10 cellular contexts compared by ENCODE assay signal in the genomic region with DNA sequence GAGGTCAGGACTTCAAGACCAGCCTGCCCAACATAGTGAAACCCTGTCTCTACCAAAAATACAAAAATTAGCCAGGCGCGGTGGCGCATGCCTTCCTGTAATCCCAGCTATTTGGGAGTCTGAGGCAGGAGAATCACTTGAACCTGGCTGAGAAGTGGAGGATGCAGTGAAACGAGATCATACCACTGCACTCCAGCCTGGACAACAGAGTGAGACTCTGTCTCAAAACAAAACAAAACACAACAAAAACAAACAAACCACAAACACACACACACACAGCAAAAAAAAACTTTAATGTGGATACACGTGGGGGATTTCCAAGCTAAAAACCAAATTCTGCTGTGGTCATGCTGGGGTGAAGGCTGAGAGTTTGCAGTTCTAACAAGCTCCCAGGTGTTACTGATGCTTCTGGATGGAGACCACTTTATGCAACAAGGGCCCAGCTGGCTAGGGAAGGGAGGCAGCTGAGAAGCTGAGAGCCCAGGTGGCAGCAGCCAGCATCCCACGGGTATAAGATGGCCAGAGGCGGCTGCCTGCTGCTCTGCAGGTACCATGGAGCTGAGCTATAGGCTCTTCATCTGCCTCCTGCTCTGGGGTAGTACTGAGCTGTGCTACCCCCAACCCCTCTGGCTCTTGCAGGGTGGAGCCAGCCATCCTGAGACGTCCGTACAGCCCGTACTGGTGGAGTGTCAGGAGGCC. TPM values are rescaled to one million over a fixed set of nuclear protein-coding genes. Genes with fewer than 3 reads are reported as not detected.
A peak's percentile ranks its signal among the peaks of the same experiment; 100 is the strongest.
DNase-seq lines count a peak whose midpoint lies in the region; ATAC-seq and TF ChIP-seq lines count a peak whose summit lies in the region.
"Had no signal": no experiment of that assay in that cellular context is flagged by ENCODE, and none has a peak within 500 bp of the region (broad histone marks: within the 10 kb centered on the region; RNA-seq: fewer than 3 reads in every experiment).

A gene (plus strand): TSS at position 538 of the 699 bp plus-strand sequence. CDS start 15 bp downstream, at position 553.

- no peaks in the 10 kb centered on the region for H3K36me3 Mint-ChIP-seq in activated CD8-positive, alpha-beta T cell treated with anti-CD3 and anti-CD28 coated beads, Interleukin-2, amount 10 ng/mL, durations not matched to agents 7 days and 5 days (ENCODE audit: low read depth)
- H3K36me3 Mint-ChIP-seq: activated naive CD8-positive, alpha-beta T cell had no signal

- H3K27ac Mint-ChIP-seq in activated CD8-positive, alpha-beta T cell treated with anti-CD3 and anti-CD28 coated beads, Interleukin-2, amount 10 ng/mL, durations not matched to agents 7 days and 5 days = no peak within 1 kb of the TSS
- H3K27ac Mint-ChIP-seq: activated naive CD8-positive, alpha-beta T cell had no signal

- intact Hi-C loops in dorsolateral prefrontal cortex (cut with DNase I) = no loop called here

- H3K27me3 ChIP-seq in osteoblast (ENCODE audit: insufficient read depth, low read length) = no peaks in the 10 kb centered on the region
- H3K27me3 ChIP-seq in dorsolateral prefrontal cortex = peaks cover 0 to 4% (median 0%) of the 10 kb centered on the region in 45 donors

- H3K36me3 ChIP-seq in osteoblast (ENCODE audit: insufficient read depth, low read length) = no peaks in the 10 kb centered on the region

- CTCF ChIA-PET in activated CD8-positive, alpha-beta T cell treated with anti-CD3 and anti-CD28 coated beads, Interleukin-2, amount 10 ng/mL, durations not matched to agents 7 days and 5 days (lab: Charles Lee) = interaction anchor here (0.8 to 1.4 kb wide), 2 partner anchors 12 to 107 kb away, joined by 3 to 4 read pairs; no protein-coding TSS in a partner anchor

- no peaks in the 10 kb centered on the region for H4K20me1 ChIP-seq in osteoblast (ENCODE audit: insufficient read depth, low read length)

- H3K79me2 ChIP-seq in osteoblast (ENCODE audit: insufficient read depth, low read length) = no peaks in the 10 kb centered on the region

- H3K4me3 ChIP-seq in osteoblast (ENCODE audit: insufficient read depth, low read length) (no peak within 1 kb of the TSS), dorsolateral prefrontal cortex (no peak within 1 kb of the TSS)

- in situ Hi-C loops in ACHN (cut with HindIII; ENCODE audit: low pct_ligation_motif_present, low pct_unique_long_range_greater_than_20kb, low sequenced_read_pairs) = loop anchor here (10.0 kb wide), 1 partner anchor 60 kb away; no protein-coding TSS in a partner anchor

- DNase-seq in activated CD8-positive, alpha-beta T cell treated with anti-CD3 and anti-CD28 coated beads, Interleukin-2, amount 10 ng/mL, durations not matched to agents 7 days and 5 days = no peak
- DNase-seq in osteoblast (ENCODE audit: insufficient read length, low spot score, missing footprints) = peak; percentile 19
- DNase-seq in stimulated activated naive CD4-positive, alpha-beta T cell treated with Interleukin-2 at 50 U/mL for 16 hours (lab: John Stamatoyannopoulos, UW) = no peak
- no peak for DNase-seq in ACHN
- no peak for DNase-seq in dorsolateral prefrontal cortex
- no peak for DNase-seq in cerebellar cortex (ENCODE audit: low spot score)
- DNase-seq: stimulated activated CD8-positive, alpha-beta memory T cell treated with anti-CD3 and anti-CD28 coated beads, Interleukin-4, amount 100 ng/mL, for 48 hours had no signal

- H2AFZ ChIP-seq in osteoblast (ENCODE audit: low read length) = no peak within 1 kb of the TSS

- H3K9me3 Mint-ChIP-seq in activated CD8-positive, alpha-beta T cell treated with anti-CD3 and anti-CD28 coated beads, Interleukin-2, amount 10 ng/mL, durations not matched to agents 7 days and 5 days (ENCODE audit: insufficient read depth) = no peaks in the 10 kb centered on the region

- H3K4me1 Mint-ChIP-seq in activated CD8-positive, alpha-beta T cell treated with anti-CD3 and anti-CD28 coated beads, Interleukin-2, amount 10 ng/mL, durations not matched to agents 7 days and 5 days (ENCODE audit: low read depth) = peaks cover 7% of the 10 kb centered on the region

- H3K27me3 Mint-ChIP-seq in activated CD8-positive, alpha-beta T cell treated with anti-CD3 and anti-CD28 coated beads, Interleukin-2, amount 10 ng/mL, durations not matched to agents 7 days and 5 days (ENCODE audit: low read depth) = no peaks in the 10 kb centered on the region
- H3K27me3 Mint-ChIP-seq: activated naive CD8-positive, alpha-beta T cell had no signal

- no peak within 1 kb of the TSS for H3K4me2 ChIP-seq in osteoblast (ENCODE audit: insufficient read depth, low read length)

- no peak within 1 kb of the TSS for H3K4me3 Mint-ChIP-seq in activated CD8-positive, alpha-beta T cell treated with anti-CD3 and anti-CD28 coated beads, Interleukin-2, amount 10 ng/mL, durations not matched to agents 7 days and 5 days
- H3K4me3 Mint-ChIP-seq: activated naive CD8-positive, alpha-beta T cell had no signal

- H3K4me1 ChIP-seq in osteoblast (ENCODE audit: insufficient read depth, low read length) = peaks cover 18% of the 10 kb centered on the region

- H3K27ac ChIP-seq in osteoblast (ENCODE audit: low read depth, low read length) (peak within 1 kb of the TSS; percentile 27), dorsolateral prefrontal cortex (no peak within 1 kb of the TSS)

- TF ChIP-seq CTCF in osteoblast (IDR thresholded peaks at IDR 0.05; ENCODE audit: extremely low read depth, low read depth, low read length) (no peak), dorsolateral prefrontal cortex (IDR thresholded peaks at IDR 0.05 in 54 of 56, conservative IDR thresholded peaks at IDR 0.05 in 2 of 56; ENCODE audit: low read depth in 1 of 56, partially characterized antibody in 56 of 56) (no peak)

- POLR2A ChIA-PET in activated CD8-positive, alpha-beta T cell treated with anti-CD3 and anti-CD28 coated beads, Interleukin-2, amount 10 ng/mL, durations not matched to agents 7 days and 5 days (lab: Charles Lee) = no interaction called here

- ATAC-seq in GM18907 (IDR thresholded peaks at IDR 0.05; ENCODE audit: unreplicated experiment) = peak; percentile 73
- peak; percentile 63 for ATAC-seq in HG02885 (IDR thresholded peaks at IDR 0.05; ENCODE audit: poor library complexity, unreplicated experiment)
- ATAC-seq in activated CD8-positive, alpha-beta T cell treated with anti-CD3 and anti-CD28 coated beads, Interleukin-2, amount 10 ng/mL, durations not matched to agents 7 days and 5 days = peak; percentile 70

- no peaks in the 10 kb centered on the region for H3K9me3 ChIP-seq in osteoblast (ENCODE audit: low read depth, low read length)

RNA-seq across cellular contexts. Expression of the gene that starts here (rescaled TPM):
- 1 to 10 TPM; 4.0 to 5.9 TPM for total RNA-seq in activated CD8-positive, alpha-beta T cell treated with anti-CD3 and anti-CD28 coated beads, Interleukin-2, amount 10 ng/mL, durations not matched to agents 7 days and 5 days
- total RNA-seq in osteoblast = 3.5 and 6.2 TPM in 2 replicates
- total RNA-seq in dorsolateral prefrontal cortex = 10 to 100 TPM in 20 of 120 experiments, 1 to 10 TPM in 80, under 1 TPM in 17, not detected in 3; 0.43 to 21.9 (median 2.7) TPM
